ENCODE assay signal across 14 cellular contexts in the genomic region with DNA sequence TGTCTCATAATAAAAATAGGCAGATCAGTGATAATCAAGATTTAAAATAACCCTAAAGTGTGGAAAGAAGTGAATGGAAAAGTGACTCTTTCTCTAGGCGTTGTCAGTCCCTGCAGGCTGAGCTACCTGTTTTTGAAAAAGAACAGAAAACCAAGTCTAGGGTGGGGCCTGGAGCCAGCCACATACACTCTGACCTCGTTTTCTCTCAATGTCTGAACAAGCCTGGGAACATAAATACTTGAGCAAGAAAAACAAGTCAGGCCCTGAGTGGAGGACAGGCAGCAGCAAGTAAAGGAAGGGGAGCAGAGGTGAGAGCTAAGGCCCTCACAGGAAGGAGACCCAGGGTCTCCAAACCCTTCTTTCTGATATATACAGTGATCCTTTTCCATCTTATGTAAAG.
A peak's percentile ranks its signal among the peaks of the same experiment; 100 is the strongest.
DNase-seq lines count a peak whose midpoint lies in the region; ATAC-seq and TF ChIP-seq lines count a peak whose summit lies in the region.
"Had no signal": no experiment of that assay in that cellular context is flagged by ENCODE, and none has a peak within 500 bp of the region (broad histone marks: within the 10 kb centered on the region; RNA-seq: fewer than 3 reads in every experiment).

No MANE protein-coding gene starts in this region.

- no peaks in the 10 kb centered on the region for H3K9me2 ChIP-seq in PC-9 (ENCODE audit: insufficient read depth)

- H3K9me3 ChIP-seq in PC-9 (ENCODE audit: insufficient read depth, low read depth) (no peaks in the 10 kb centered on the region), esophagus squamous epithelium (no peaks in the 10 kb centered on the region), mucosa of descending colon (no peaks in the 10 kb centered on the region)
- H3K9me3 ChIP-seq in CD8-positive, alpha-beta T cell (ENCODE audit: low read length), result no peaks in the 10 kb centered on the region
- H3K9me3 ChIP-seq: BLaER1 had no signal

- no peaks in the 10 kb centered on the region for H3K79me2 ChIP-seq in PC-9 (ENCODE audit: low read depth)

- no peaks in the 10 kb centered on the region for H4K20me1 ChIP-seq in PC-9 (ENCODE audit: insufficient read depth)
- H4K20me1 ChIP-seq: BLaER1 had no signal

- peak; percentile 28 for ATAC-seq in mucosa of descending colon
- no peak for ATAC-seq in CD8-positive, alpha-beta T cell

- H2AFZ ChIP-seq in PC-9, result no peak overlapping the region

- no peaks in the 10 kb centered on the region for H3K36me3 Mint-ChIP-seq in type B pancreatic cell
- H3K36me3 Mint-ChIP-seq in CD8-positive, alpha-beta T cell, result no peaks in the 10 kb centered on the region

- H3K4me1 Mint-ChIP-seq in type B pancreatic cell (ENCODE audit: unreplicated experiment), result peaks cover 10% of the 10 kb centered on the region
- no peaks in the 10 kb centered on the region for H3K4me1 Mint-ChIP-seq in CD8-positive, alpha-beta T cell (ENCODE audit: low read depth)

- H3K27ac ChIP-seq in PC-9 (no peak overlapping the region), esophagus squamous epithelium (peak overlapping the region in 3 of 4 donors; percentile 47 to 72 (median 64))
- no peak overlapping the region for H3K27ac ChIP-seq in CD8-positive, alpha-beta T cell (ENCODE audit: low read depth, low read length)
- H3K27ac ChIP-seq: BLaER1 had no signal

- intact Hi-C loops in PC-9 (cut with micrococcal nuclease; ENCODE audit: unreplicated experiment), result no loop called here
- intact Hi-C loops in esophagus squamous epithelium (cut with DNase I), result no loop called here
- intact Hi-C loops in mucosa of descending colon (cut with DNase I, micrococcal nuclease), result no loop called here
- intact Hi-C loops in CD8-positive, alpha-beta T cell (cut with DNase I, micrococcal nuclease), result no loop called here

- BruUV-seq in PC-9 (replicated peaks; lab: Mats Ljungman, UMichigan), result no TSS peak

- H3K4me3 Mint-ChIP-seq in type B pancreatic cell, result peak overlapping the region; percentile 16
- H3K4me3 Mint-ChIP-seq in CD8-positive, alpha-beta T cell, result no peak overlapping the region
- H3K4me3 Mint-ChIP-seq: H9 had no signal

- H3K4me3 ChIP-seq in PC-9 (no peak overlapping the region), esophagus squamous epithelium (no peak overlapping the region), mucosa of descending colon (no peak overlapping the region)
- H3K4me3 ChIP-seq in CD8-positive, alpha-beta T cell (ENCODE audit: low read depth, low read length), result no peak overlapping the region
- H3K4me3 ChIP-seq: BLaER1 had no signal

- DNase-seq in PC-9 (no peak), esophagus squamous epithelium (lab: John Stamatoyannopoulos, UW) (no peak), mucosa of descending colon (no peak), type B pancreatic cell (ENCODE audit: extremely low spot score, unreplicated experiment) (no peak), NCI-H748 (lab: John Stamatoyannopoulos, UW; ENCODE audit: unreplicated experiment) (no peak), activated T-cell treated with anti-CD3 and anti-CD28 coated beads for 4 hours (no peak)
- no peak for DNase-seq in CD8-positive, alpha-beta T cell
- DNase-seq: 8988T, AML-193, DMS53, GF-D8, GOT3, H9 had no signal

- H3F3A ChIP-seq in PC-9 (ENCODE audit: insufficient read depth, low read depth), result no peaks in the 10 kb centered on the region

- peak overlapping the region; percentile 59 for H3K27ac Mint-ChIP-seq in type B pancreatic cell
- H3K27ac Mint-ChIP-seq in CD8-positive, alpha-beta T cell, result no peak overlapping the region

- H3K36me3 ChIP-seq in PC-9 (ENCODE audit: low read depth) (no peaks in the 10 kb centered on the region), esophagus squamous epithelium (no peaks in the 10 kb centered on the region), mucosa of descending colon (ENCODE audit: low read depth) (no peaks in the 10 kb centered on the region)
- no peaks in the 10 kb centered on the region for H3K36me3 ChIP-seq in CD8-positive, alpha-beta T cell (ENCODE audit: insufficient read depth, low read length)
- H3K36me3 ChIP-seq: BLaER1 had no signal

- WGBS in esophagus squamous epithelium, 2 donors, result 47 to 48% methylated on average over 2 of the region's 2 CpGs

- no peaks in the 10 kb centered on the region for H3K9me3 Mint-ChIP-seq in type B pancreatic cell
- no peaks in the 10 kb centered on the region for H3K9me3 Mint-ChIP-seq in CD8-positive, alpha-beta T cell
- H3K9me3 Mint-ChIP-seq: H9 had no signal

- peak overlapping the region; percentile 26; the same call in 1 of the 2 replicates for H3K4me2 ChIP-seq in PC-9
- H3K4me2 ChIP-seq: BLaER1 had no signal

- TF ChIP-seq CTCF in PC-9 (conservative IDR thresholded peaks at IDR 0.05), result no peak
- no peak for TF ChIP-seq CTCF in esophagus squamous epithelium (IDR thresholded peaks at IDR 0.05)
- TF ChIP-seq CTCF in mucosa of descending colon (IDR thresholded peaks at IDR 0.05), result no peak
- TF ChIP-seq CTCF in type B pancreatic cell (conservative IDR thresholded peaks at IDR 0.05), result no peak
- no peak for TF ChIP-seq CTCF in CD8-positive, alpha-beta T cell (IDR thresholded peaks at IDR 0.05)

- H3K27me3 Mint-ChIP-seq in type B pancreatic cell, result no peaks in the 10 kb centered on the region
- peaks cover 9% of the 10 kb centered on the region for H3K27me3 Mint-ChIP-seq in CD8-positive, alpha-beta T cell (ENCODE audit: low read depth)

- H3K27me3 ChIP-seq in PC-9 (ENCODE audit: insufficient read depth, low read depth) (no peaks in the 10 kb centered on the region), esophagus squamous epithelium (no peaks in the 10 kb centered on the region)
- no peaks in the 10 kb centered on the region for H3K27me3 ChIP-seq in CD8-positive, alpha-beta T cell (ENCODE audit: insufficient read depth, low read length)
- H3K27me3 ChIP-seq: BLaER1 had no signal

- TF ChIP-seq POLR2A in esophagus squamous epithelium (IDR thresholded peaks at IDR 0.05), result no peak

- H3K4me1 ChIP-seq in PC-9 (replicated peaks; ENCODE audit: insufficient read depth) (0 out of 2 replicates have a peak, but pooled peaks cover 3% of the 10 kb centered on the region), esophagus squamous epithelium (peaks cover 0 to 35% (median 6%) of the 10 kb centered on the region in 3 donors), mucosa of descending colon (ENCODE audit: low read depth) (no peaks in the 10 kb centered on the region)
- H3K4me1 ChIP-seq in CD8-positive, alpha-beta T cell (ENCODE audit: insufficient read depth, low read length), result no peaks in the 10 kb centered on the region
- H3K4me1 ChIP-seq: BLaER1 had no signal

- POLR2A ChIA-PET in PC-9 (lab: Charles Lee; ENCODE audit: unreplicated experiment), result no interaction called here
- POLR2A ChIA-PET in CD8-positive, alpha-beta T cell (lab: Charles Lee), result no interaction called here

- CTCF ChIA-PET in PC-9 (lab: Charles Lee), result no interaction called here
- CTCF ChIA-PET in CD8-positive, alpha-beta T cell (lab: Charles Lee), result interaction anchor here (1.2 kb wide), 1 partner anchor 39 kb away, joined by 4 read pairs; no protein-coding TSS in a partner anchor

Comparison
In these comparisons a context has a peak if more than half of its experiments do, and no peak if none do; other contexts are left out.
1. H3K27ac ChIP-seq: peak in esophagus squamous epithelium (3 of 4); none in PC-9 (single experiment) and CD8-positive, alpha-beta T cell (single experiment).